In genomic region chr13:19794552-19795143, GRCh38 we compare ENCODE assay signal across 15 cellular contexts. TPM values are rescaled to one million over a fixed set of nuclear protein-coding genes. Genes with fewer than 3 reads are reported as not detected.
DNase-seq lines count a peak whose midpoint lies in the region; ATAC-seq and TF ChIP-seq lines count a peak whose summit lies in the region.
"Had no signal": no experiment of that assay in that cellular context is flagged by ENCODE, and none has a peak within 500 bp of the region (broad histone marks: within the 10 kb centered on the region; RNA-seq: fewer than 3 reads in every experiment).

No MANE protein-coding gene starts in this region.

- DNase-seq in DMS53 treated with DMSO at 0.1 percent for 48 hours (lab: John Stamatoyannopoulos, UW; ENCODE audit: unreplicated experiment): peak; percentile 69
- peak; percentile 40 for DNase-seq in KBM-7
- DNase-seq in epithelial cell of prostate (ENCODE audit: low read depth, low spot score): peak; percentile 56
- no peak for DNase-seq in DMS114 treated with DMSO at 0.1 percent for 48 hours (lab: John Stamatoyannopoulos, UW; ENCODE audit: unreplicated experiment)
- no peak for DNase-seq in cerebellum (ENCODE audit: low spot score)
- DNase-seq in SW480 (ENCODE audit: low spot score): no peak
- DNase-seq: activated CD4-positive, alpha-beta T cell treated with anti-CD3 and anti-CD28 coated beads, Interleukin-2, amount 10 ng/mL, durations not matched to agents 24 days and 14 days; BE2C; Karpas-422; psoas muscle; stimulated activated CD4-positive, alpha-beta T cell treated with anti-CD3 and anti-CD28 coated beads, Interleukin-4, amount 100 ng/mL, for 4 hours; stimulated activated naive CD4-positive, alpha-beta T cell treated with Interleukin-2 at 50 U/mL for 16 hours had no signal

- no peaks in the 10 kb centered on the region for H3K9me3 ChIP-seq in neutrophil
- H3K9me3 ChIP-seq: BE2C, mucosa of descending colon, psoas muscle had no signal

- in situ Hi-C loops in KBM-7 (cut with MboI; ENCODE audit: low pct_unique_long_range_greater_than_20kb, low sequenced_read_pairs): no loop called here

- no peak overlapping the region for H3K4me3 ChIP-seq in neutrophil (ENCODE audit: low read depth in 1 of 2, low read length in 1 of 2)
- H3K4me3 ChIP-seq: mucosa of descending colon, psoas muscle had no signal

- no peak for ATAC-seq in GM18907 (IDR thresholded peaks at IDR 0.05; ENCODE audit: unreplicated experiment)
- ATAC-seq: mucosa of descending colon, psoas muscle had no signal

- H3K36me3 ChIP-seq in neutrophil: no peaks in the 10 kb centered on the region
- H3K36me3 ChIP-seq: BE2C had no signal

- TF ChIP-seq CTCF in neutrophil (IDR thresholded peaks at IDR 0.05): no peak

- H3K27ac ChIP-seq in epithelial cell of prostate (peak overlapping the region; percentile 93), neutrophil (peak overlapping the region; percentile 73)
- H3K27ac ChIP-seq: psoas muscle had no signal

- H3K27me3 ChIP-seq in neutrophil: no peaks in the 10 kb centered on the region
- H3K27me3 ChIP-seq: BE2C had no signal

- peaks cover 42 to 46% of the 10 kb centered on the region in 2 experiments for H3K4me1 ChIP-seq in neutrophil (ENCODE audit: control insufficient read depth in 1 of 2, insufficient read depth in 1 of 2, low read depth in 1 of 2, low read length in 1 of 2)
- H3K4me1 ChIP-seq: BE2C, psoas muscle had no signal

RNA-seq across cellular contexts. Expression of gene PSPC1, which starts 11.9 kb away (rescaled TPM):
- total RNA-seq in cerebellum: 124 TPM

Comparison
In these comparisons a context has a peak if more than half of its experiments do, and no peak if none do; other contexts are left out.
1. DNase-seq: peak in DMS53 treated with DMSO at 0.1 percent for 48 hours (single experiment), KBM-7 (single experiment) and epithelial cell of prostate (single experiment); none in DMS114 treated with DMSO at 0.1 percent for 48 hours (single experiment), cerebellum (single experiment) and SW480 (single experiment).